ENCODE assay signal across 19 cellular contexts in the genomic region with DNA sequence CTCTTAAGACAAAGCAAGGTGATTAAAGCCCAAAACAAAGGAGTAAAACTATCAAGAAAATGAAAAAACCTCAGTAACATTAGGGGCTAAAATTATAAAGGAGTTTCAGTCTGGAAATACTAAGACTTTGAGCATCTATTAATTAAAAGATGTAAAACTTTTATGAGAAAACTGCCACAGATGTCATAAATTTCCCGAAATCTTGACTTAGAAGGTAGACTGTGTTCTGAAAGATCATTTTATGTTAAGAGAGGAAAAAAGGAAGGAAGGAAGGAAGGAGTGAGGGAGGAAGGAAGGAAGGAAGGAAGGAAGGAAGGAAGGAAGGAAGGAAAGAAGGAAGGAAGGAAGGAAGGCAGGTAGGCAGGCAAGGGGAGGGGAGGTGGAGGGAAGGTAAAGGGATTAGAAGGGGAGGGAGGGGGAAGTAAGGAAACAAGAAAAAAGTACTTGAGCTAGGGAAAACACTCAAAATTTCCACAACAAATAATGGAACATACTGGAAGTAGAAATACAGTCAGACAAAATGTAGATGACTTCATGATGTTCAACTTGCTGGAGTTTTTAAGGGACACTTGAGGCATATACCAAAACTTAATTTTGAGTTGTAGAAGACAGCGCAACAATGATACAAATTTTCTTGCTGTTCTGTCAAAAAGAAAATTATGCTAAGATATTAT. TPM values are rescaled to one million over a fixed set of nuclear protein-coding genes. Genes with fewer than 3 reads are reported as not detected.
DNase-seq lines count a peak whose midpoint lies in the region; ATAC-seq and TF ChIP-seq lines count a peak whose summit lies in the region.
"Had no signal": no experiment of that assay in that cellular context is flagged by ENCODE, and none has a peak within 500 bp of the region (broad histone marks: within the 10 kb centered on the region; RNA-seq: fewer than 3 reads in every experiment).

No MANE protein-coding gene starts in this region.

- H3K9me2 ChIP-seq in HCT116 (ENCODE audit: insufficient read depth) (no peaks in the 10 kb centered on the region), GM23338 (ENCODE audit: insufficient read depth) (no peaks in the 10 kb centered on the region)

- CTCF ChIA-PET in HCT116 (lab: Charles Lee) = no interaction called here
- CTCF ChIA-PET in WTC11 (lab: Charles Lee) = no interaction called here

- H3K4me3 ChIP-seq in HCT116 (replicated peaks in 1 of 2; ENCODE audit: low read depth in 1 of 2, low read length in 2 of 2) (no peak overlapping the region), SK-N-MC (peak overlapping the region; percentile 18), GM23338 (no peak overlapping the region)
- H3K4me3 ChIP-seq: BLaER1 treated with 17β-estradiol and CSF1 and Interleukin-3, amounts not matched to agents 10 nM and 100 nM; GM23248 had no signal

- H3K9ac ChIP-seq in HCT116 (ENCODE audit: low read length) = no peak overlapping the region
- H3K9ac ChIP-seq in SK-N-MC (ENCODE audit: insufficient read length) = peak overlapping the region; percentile 79
- H3K9ac ChIP-seq: BLaER1 treated with 17β-estradiol and CSF1 and Interleukin-3, amounts not matched to agents 10 nM and 100 nM; GM23248 had no signal

- H3K79me2 ChIP-seq in HCT116 (ENCODE audit: insufficient read depth, low read length) = no peaks in the 10 kb centered on the region
- no peaks in the 10 kb centered on the region for H3K79me2 ChIP-seq in GM23338 (replicated peaks; ENCODE audit: insufficient read depth)

- no peaks in the 10 kb centered on the region for H3K4me1 ChIP-seq in HCT116 (ENCODE audit: control insufficient read depth in 1 of 2, insufficient read depth in 2 of 2, low read length in 2 of 2)
- 0 out of 2 replicates have a peak, but pooled peaks cover 3% of the 10 kb centered on the region for H3K4me1 ChIP-seq in GM23338 (ENCODE audit: insufficient read depth)
- H3K4me1 ChIP-seq: BE2C; BLaER1 treated with 17β-estradiol and CSF1 and Interleukin-3, amounts not matched to agents 10 nM and 100 nM had no signal

- no peaks in the 10 kb centered on the region for H3F3A ChIP-seq in GM23338 (replicated peaks; ENCODE audit: low read depth)

- no peak overlapping the region for H3K4me3 Mint-ChIP-seq in activated naive CD4-positive, alpha-beta T cell treated with anti-CD3 and anti-CD28 coated beads, Interleukin-2, amount 50 U/mL, for 24 hours
- no peak overlapping the region for H3K4me3 Mint-ChIP-seq in CD14-positive monocyte
- no peak overlapping the region for H3K4me3 Mint-ChIP-seq in WTC11
- H3K4me3 Mint-ChIP-seq in GM23338 = no peak overlapping the region
- H3K4me3 Mint-ChIP-seq: CD4-positive, alpha-beta memory T cell; H9 had no signal

- H3K27me3 ChIP-seq in HCT116 (ENCODE audit: insufficient read depth, low read length) = no peaks in the 10 kb centered on the region
- H3K27me3 ChIP-seq in GM23338 (ENCODE audit: insufficient read depth) = no peaks in the 10 kb centered on the region
- H3K27me3 ChIP-seq: BLaER1 treated with 17β-estradiol and CSF1 and Interleukin-3, amounts not matched to agents 10 nM and 100 nM had no signal

- ATAC-seq in HCT116 (no peak), WTC11 (no peak), GM23338 (no peak)

- TF ChIP-seq CTCF in HCT116 (IDR thresholded peaks at IDR 0.05 in 2 of 3, conservative IDR thresholded peaks at IDR 0.05 in 1 of 3; ENCODE audit: borderline replicate concordance in 1 of 3, insufficient read depth in 1 of 3, low read depth in 2 of 3, low read length in 2 of 3) (no peak), CD14-positive monocyte (IDR thresholded peaks at IDR 0.05) (no peak), WTC11 (IDR thresholded peaks at IDR 0.05) (no peak), GM23338 (conservative IDR thresholded peaks at IDR 0.05; ENCODE audit: low read depth in 2 of 2) (no peak)

- H3K27ac ChIP-seq in HCT116 (ENCODE audit: low read depth, low read length) (no peak overlapping the region), SK-N-MC (peak overlapping the region; percentile 100), GM23338 (ENCODE audit: low read depth) (no peak overlapping the region)
- H3K27ac ChIP-seq: 22Rv1; BLaER1 treated with 17β-estradiol and CSF1 and Interleukin-3, amounts not matched to agents 10 nM and 100 nM; GM23248 had no signal

- BruUV-seq in HCT116 (replicated peaks; lab: Mats Ljungman, UMichigan) = no TSS peak

- H2AFZ ChIP-seq in HCT116 (ENCODE audit: low read depth, low read length, poor library complexity, severe bottlenecking) (peak overlapping the region; percentile 1), GM23338 (no peak overlapping the region)
- H2AFZ ChIP-seq: GM23248 had no signal

- H3K36me3 ChIP-seq in HCT116 (ENCODE audit: control insufficient read depth in 1 of 2, insufficient read depth in 2 of 2, low read length in 2 of 2) = 0 out of 4 replicates have a peak, but pooled peaks cover 0 to 5% of the 10 kb centered on the region in 2 experiments
- H3K36me3 ChIP-seq in SK-N-MC (ENCODE audit: insufficient read depth, low read length) = peaks cover 12% of the 10 kb centered on the region; the same call in 1 of the 2 replicates
- no peaks in the 10 kb centered on the region; the same call in 1 of the 2 replicates for H3K36me3 ChIP-seq in GM23338 (ENCODE audit: insufficient read depth)
- H3K36me3 ChIP-seq: BE2C had no signal

- RAD21 ChIA-PET in HCT116 (lab: Charles Lee; ENCODE audit: low non-redundant PET in 1 of 2, low total read pairs in 2 of 2, uncharacterized antibody in 2 of 2, unreplicated experiment in 2 of 2) = no interaction called here

- DNase-seq in activated naive CD4-positive, alpha-beta T cell treated with anti-CD3 and anti-CD28 coated beads, Interleukin-2, amount 50 U/mL, for 16 hours = no peak
- DNase-seq in HCT116 (ENCODE audit: low read depth, low spot score) (no peak), SK-N-MC (ENCODE audit: low read depth, low spot score) (peak; percentile 98), CD14-positive monocyte (ENCODE audit: low spot score) (no peak), WTC11 (ENCODE audit: low spot score) (no peak), GM23338 (ENCODE audit: low spot score) (no peak)
- DNase-seq: ACHN; AML-193; BE2C; CD4-positive, alpha-beta memory T cell; COR-L47; DMS153; DND-41; GM23248; H9 had no signal

- POLR2A ChIA-PET in HCT116 (lab: Charles Lee) (no interaction called here), WTC11 (lab: Charles Lee) (no interaction called here)

- H3K4me1 Mint-ChIP-seq in activated naive CD4-positive, alpha-beta T cell treated with anti-CD3 and anti-CD28 coated beads, Interleukin-2, amount 50 U/mL, for 24 hours = no peaks in the 10 kb centered on the region
- no peaks in the 10 kb centered on the region for H3K4me1 Mint-ChIP-seq in CD14-positive monocyte
- H3K4me1 Mint-ChIP-seq in WTC11 = peaks cover 8% of the 10 kb centered on the region; the same call in 1 of the 2 replicates
- peaks cover 3% of the 10 kb centered on the region; the same call in 2 of the 3 replicates for H3K4me1 Mint-ChIP-seq in GM23338

- no peak for TF ChIP-seq POLR2A in HCT116 (IDR thresholded peaks at IDR 0.05; ENCODE audit: borderline replicate concordance, extremely low read depth, insufficient read depth, insufficient read length)

- H3K27ac Mint-ChIP-seq in activated naive CD4-positive, alpha-beta T cell treated with anti-CD3 and anti-CD28 coated beads, Interleukin-2, amount 50 U/mL, for 24 hours = peak overlapping the region; percentile 5
- H3K27ac Mint-ChIP-seq in CD14-positive monocyte = no peak overlapping the region
- H3K27ac Mint-ChIP-seq in WTC11 = no peak overlapping the region
- no peak overlapping the region for H3K27ac Mint-ChIP-seq in GM23338

- H3K9me3 Mint-ChIP-seq in activated naive CD4-positive, alpha-beta T cell treated with anti-CD3 and anti-CD28 coated beads, Interleukin-2, amount 50 U/mL, for 24 hours = peaks cover 11% of the 10 kb centered on the region
- peaks cover 8 to 17% (median 14%) of the 10 kb centered on the region in 7 donors for H3K9me3 Mint-ChIP-seq in CD14-positive monocyte
- peaks cover 22% of the 10 kb centered on the region for H3K9me3 Mint-ChIP-seq in WTC11
- peaks cover 17% of the 10 kb centered on the region for H3K9me3 Mint-ChIP-seq in GM23338

- H4K20me1 ChIP-seq in HCT116 (ENCODE audit: insufficient read depth) (no peaks in the 10 kb centered on the region), GM23338 (replicated peaks; ENCODE audit: insufficient read depth) (no peaks in the 10 kb centered on the region)
- H4K20me1 ChIP-seq: BLaER1 treated with 17β-estradiol and CSF1 and Interleukin-3, amounts not matched to agents 10 nM and 100 nM had no signal

- TF ChIP-seq RAD21 in HCT116 (IDR thresholded peaks at IDR 0.05; ENCODE audit: low read depth) = no peak

- H3K9me3 ChIP-seq in HCT116 (ENCODE audit: control insufficient read depth in 1 of 2, insufficient read depth in 1 of 2, low read depth in 1 of 2, low read length in 2 of 2) (peaks cover 0 to 19% of the 10 kb centered on the region in 2 experiments; a peak in 2 of 4 replicates), SK-N-MC (ENCODE audit: low read depth, low read length) (peaks cover 11% of the 10 kb centered on the region; the same call in 1 of the 2 replicates)
- H3K9me3 ChIP-seq: BE2C had no signal

- intact Hi-C loops in HCT116 (cut with micrococcal nuclease) = no loop called here
- intact Hi-C loops in CD14-positive monocyte (cut with micrococcal nuclease) = no loop called here

- peaks cover 9% of the 10 kb centered on the region for H3K36me3 Mint-ChIP-seq in activated naive CD4-positive, alpha-beta T cell treated with anti-CD3 and anti-CD28 coated beads, Interleukin-2, amount 50 U/mL, for 24 hours
- no peaks in the 10 kb centered on the region for H3K36me3 Mint-ChIP-seq in CD14-positive monocyte
- peaks cover 16% of the 10 kb centered on the region for H3K36me3 Mint-ChIP-seq in WTC11
- H3K36me3 Mint-ChIP-seq in GM23338 (ENCODE audit: low read depth) = peaks cover 13% of the 10 kb centered on the region

- H3K27me3 Mint-ChIP-seq in activated naive CD4-positive, alpha-beta T cell treated with anti-CD3 and anti-CD28 coated beads, Interleukin-2, amount 50 U/mL, for 24 hours = no peaks in the 10 kb centered on the region
- H3K27me3 Mint-ChIP-seq in CD14-positive monocyte (ENCODE audit: low read depth in 3 of 3) (peaks cover 3 to 4% (median 3%) of the 10 kb centered on the region in 3 donors), WTC11 (ENCODE audit: low read depth) (no peaks in the 10 kb centered on the region; the same call in 1 of the 2 replicates), GM23338 (ENCODE audit: insufficient read depth, low read depth, poor library complexity) (peaks cover 5% of the 10 kb centered on the region)

- H3K4me2 ChIP-seq in HCT116 (ENCODE audit: low read length) (no peak overlapping the region), GM23338 (no peak overlapping the region)
- H3K4me2 ChIP-seq: BLaER1 treated with 17β-estradiol and CSF1 and Interleukin-3, amounts not matched to agents 10 nM and 100 nM had no signal

RNA-seq across cellular contexts. Expression of gene KRTAP4-5, which starts 2.0 kb away (rescaled TPM):
- not detected for total RNA-seq in HCT116 (2021; ENCODE audit: unreplicated experiment)
- polyA plus RNA-seq in HCT116 (2012) = not detected in 2 replicates
- not detected for polyA plus RNA-seq in CD14-positive monocyte
- total RNA-seq in WTC11 (2021) = not detected in 3 replicates
- total RNA-seq in GM23338 (2014; rRNA removed; shearing (Covaris generic)) = not detected in 2 replicates
- polyA plus RNA-seq in GM23338 (2016; fragmentation: Nextera tagmentation; extraction: Ambion mirVana) = not detected in 2 replicates
- total RNA-seq: CD4-positive, alpha-beta memory T cell; GM23248; H4; H9 had no signal
- polyA plus RNA-seq: CD4-positive, alpha-beta memory T cell; GM23248 had no signal

RNA-seq across cellular contexts. Expression of gene KRTAP4-6, which starts 7.3 kb away (rescaled TPM):
- total RNA-seq in HCT116 (2021; ENCODE audit: unreplicated experiment) (not detected), WTC11 (2021) (not detected in 3 replicates)
- polyA plus RNA-seq in HCT116 (2012) = 0.29 and 0.90 TPM in 2 replicates
- polyA plus RNA-seq in CD14-positive monocyte (not detected), GM23338 (2016; fragmentation: Nextera tagmentation; extraction: Ambion mirVana) (not detected in 2 replicates)
- not detected in 2 replicates for total RNA-seq in GM23338 (2014; rRNA removed; shearing (Covaris generic))
- total RNA-seq: CD4-positive, alpha-beta memory T cell; GM23248; H4; H9 had no signal
- polyA plus RNA-seq: GM23248 had no signal

RNA-seq across cellular contexts. Expression of gene KRTAP4-4, which starts 12.9 kb away (rescaled TPM):
- not detected for total RNA-seq in HCT116 (2021; ENCODE audit: unreplicated experiment)
- not detected in 2 replicates for polyA plus RNA-seq in HCT116 (2012)
- not detected for polyA plus RNA-seq in CD14-positive monocyte
- total RNA-seq in WTC11 (2021) = not detected in 3 replicates
- not detected in 2 replicates for total RNA-seq in GM23338 (2014; rRNA removed; shearing (Covaris generic))
- not detected in 2 replicates for polyA plus RNA-seq in GM23338 (2016; fragmentation: Nextera tagmentation; extraction: Ambion mirVana)
- total RNA-seq: CD4-positive, alpha-beta memory T cell; GM23248; H4; H9 had no signal
- polyA plus RNA-seq: CD4-positive, alpha-beta memory T cell; GM23248 had no signal

RNA-seq across cellular contexts. Expression of gene KRTAP4-3, which starts 20.4 kb away (rescaled TPM):
- total RNA-seq in HCT116 (2021; ENCODE audit: unreplicated experiment) (not detected), WTC11 (2021) (not detected in 3 replicates)
- not detected in 2 replicates for polyA plus RNA-seq in HCT116 (2012)
- polyA plus RNA-seq in CD14-positive monocyte (not detected), GM23338 (2016; fragmentation: Nextera tagmentation; extraction: Ambion mirVana) (not detected in 2 replicates)
- total RNA-seq in GM23338 (2014; rRNA removed; shearing (Covaris generic)) = not detected in 2 replicates
- total RNA-seq: CD4-positive, alpha-beta memory T cell; GM23248; H4; H9 had no signal
- polyA plus RNA-seq: CD4-positive, alpha-beta memory T cell; GM23248 had no signal

RNA-seq across cellular contexts. Expression of gene KRTAP4-12, which starts 23.7 kb away (rescaled TPM):
- total RNA-seq in HCT116 (2021; ENCODE audit: unreplicated experiment) (not detected), WTC11 (2021) (not detected in 3 replicates)
- polyA plus RNA-seq in HCT116 (2012) = 1.7 and 2.5 TPM in 2 replicates
- polyA plus RNA-seq in CD14-positive monocyte (not detected), GM23338 (2016; fragmentation: Nextera tagmentation; extraction: Ambion mirVana) (not detected in 2 replicates)
- not detected in 2 replicates for total RNA-seq in GM23338 (2014; rRNA removed; shearing (Covaris generic))
- total RNA-seq: CD4-positive, alpha-beta memory T cell; GM23248; H4; H9 had no signal
- polyA plus RNA-seq: CD4-positive, alpha-beta memory T cell had no signal
